In the genomic region with DNA sequence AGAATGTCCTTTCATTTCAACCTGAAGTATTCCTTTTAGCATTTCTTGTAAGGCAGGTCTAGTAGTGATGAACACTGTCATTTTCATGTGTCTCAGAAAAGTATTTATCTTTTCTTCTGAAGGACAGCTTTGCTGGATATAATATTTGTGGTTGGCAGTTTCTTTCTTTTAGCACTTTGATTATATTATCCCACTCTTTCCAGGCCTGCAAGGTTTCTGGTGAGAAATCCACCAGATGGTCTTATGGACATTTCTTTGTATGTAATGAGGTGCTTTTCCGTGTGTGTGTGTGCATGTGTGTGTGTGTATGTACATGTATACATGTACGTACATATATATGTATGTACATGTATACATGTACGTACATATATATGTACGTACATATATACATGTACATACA, we compare ENCODE assay signal across 25 cellular contexts. TPM values are rescaled to one million over a fixed set of nuclear protein-coding genes. Genes with fewer than 3 reads are reported as not detected.
DNase-seq lines count a peak whose midpoint lies in the region; ATAC-seq, FAIRE-seq and TF ChIP-seq lines count a peak whose summit lies in the region.
"Had no signal": no experiment of that assay in that cellular context is flagged by ENCODE, and none has a peak within 500 bp of the region (broad histone marks: within the 10 kb centered on the region; RNA-seq: fewer than 3 reads in every experiment).

No MANE protein-coding gene starts in this region.

- peaks cover 28 to 48% (median 29%) of the 10 kb centered on the region in 3 donors for H3K9me3 Mint-ChIP-seq in T-cell

- H3K79me2 ChIP-seq in OCI-LY7 (ENCODE audit: insufficient read depth, low read depth, low read length) (peaks cover 7% of the 10 kb centered on the region; the same call in 1 of the 2 replicates), GM12878 (ENCODE audit: control insufficient read depth, insufficient read depth, low read length) (peaks cover 46% of the 10 kb centered on the region)

- TF ChIP-seq RAD21 in GM12878 (IDR thresholded peaks at IDR 0.05; ENCODE audit: insufficient read depth, low read depth, low read length) = no peak

- DNase-seq in GM12891 (ENCODE audit: insufficient read length, low spot score) (no peak), OCI-LY7 (ENCODE audit: low spot score) (peak; percentile 7), GM12878 (ENCODE audit: low read depth, low spot score) (no peak), GM19239 (ENCODE audit: insufficient read length, low spot score) (no peak), T-cell (no peak), NCI-H2081 treated with DMSO at 0.1 percent for 48 hours (lab: John Stamatoyannopoulos, UW) (no peak)
- DNase-seq in stimulated activated CD4-positive, alpha-beta T cell treated with anti-CD3 and anti-CD28 coated beads, Interleukin-12 subunit alpha, Interleukin-12 subunit beta, amount 100 ng/mL, for 4 hours = no peak
- DNase-seq: 8988T; ACHN; BE2C; C1 segment of cervical spinal cord; Caco-2; Calu3; CD4-positive, alpha-beta memory T cell; CD4-positive, CD25-positive, alpha-beta regulatory T cell; CD8-positive, alpha-beta memory T cell; DMS79 treated with DMSO at 0.1 percent for 48 hours; GF-D8 had no signal

- ATAC-seq in GM12878 = no peak
- ATAC-seq in T-cell (replicated peaks in 1 of 4) = no peak

- H3K4me3 ChIP-seq in HEK293 (ENCODE audit: low read depth, low read length) = no peak overlapping the region
- no peak overlapping the region for H3K4me3 ChIP-seq in OCI-LY7 (ENCODE audit: low read depth, low read length, poor library complexity, severe bottlenecking)
- no peak overlapping the region for H3K4me3 ChIP-seq in GM12878
- H3K4me3 ChIP-seq: BLaER1 had no signal

- H4K20me1 ChIP-seq in OCI-LY7 (ENCODE audit: insufficient read depth, low read length) (no peaks in the 10 kb centered on the region), GM12878 (ENCODE audit: control insufficient read depth, insufficient read depth) (no peaks in the 10 kb centered on the region)
- H4K20me1 ChIP-seq: BLaER1 had no signal

- CTCF ChIA-PET in HEK293 (lab: Yijun Ruan, JAX) (interaction anchor here (0.7 to 1.8 kb wide), 2 partner anchors 17 to 433 kb away, joined by 3 to 5 read pairs; no protein-coding TSS in a partner anchor), OCI-LY7 (lab: Charles Lee; ENCODE audit: unreplicated experiment) (no interaction called here), GM12878 (lab: Yijun Ruan, JAX) (interaction anchor here (1.4 to 1.5 kb wide), 2 partner anchors 17 to 19 kb away, joined by 4 to 5 read pairs; no protein-coding TSS in a partner anchor), T-cell (lab: Charles Lee) (interaction anchor here in 1 of 2 donors (1.5 kb wide), 1 partner anchor 11 kb away, joined by 3 read pairs; no protein-coding TSS in a partner anchor)

- 93% methylated on average over 4 of the region's 4 CpGs for WGBS in GM12878 (ENCODE audit: insufficient coverage, insufficient replicate concordance, low lambda C conversion rate, missing lambda C conversion rate)

- peaks cover 6% of the 10 kb centered on the region in 2 experiments; a peak in 1 of 3 replicates for H3K36me3 ChIP-seq in HEK293 (ENCODE audit: control insufficient read depth in 2 of 2, insufficient read depth in 1 of 2, low read length in 2 of 2)
- peaks cover 18% of the 10 kb centered on the region for H3K36me3 ChIP-seq in OCI-LY7 (ENCODE audit: insufficient read depth, low read length)
- H3K36me3 ChIP-seq in GM12878 (ENCODE audit: control insufficient read depth in 2 of 2, insufficient read depth in 2 of 2, low read length in 1 of 2) = peaks cover 0 to 3% of the 10 kb centered on the region in 2 experiments; a peak in 2 of 4 replicates
- H3K36me3 ChIP-seq: BE2C had no signal

- H3K27me3 Mint-ChIP-seq in T-cell = no peaks in the 10 kb centered on the region
- H3K27me3 Mint-ChIP-seq: CD4-positive, alpha-beta memory T cell; CD4-positive, CD25-positive, alpha-beta regulatory T cell; CD8-positive, alpha-beta memory T cell had no signal

- H3K9ac ChIP-seq in GM12878 (ENCODE audit: control insufficient read depth, insufficient read depth, low read length) = no peak overlapping the region
- H3K9ac ChIP-seq: BLaER1 had no signal

- SMC1A ChIA-PET in GM12878 (lab: Charles Lee; ENCODE audit: uncharacterized antibody, unreplicated experiment) = interaction anchor here (0.9 to 1.7 kb wide), 2 partner anchors 26 to 487 kb away, joined by 3 to 4 read pairs; a partner anchor contains a TSS

- no TSS peak for BruUV-seq in OCI-LY7 (replicated peaks; lab: Mats Ljungman, UMichigan)
- no TSS peak for BruUV-seq in GM12878 (replicated peaks; lab: Mats Ljungman, UMichigan)

- POLR2A ChIA-PET in HEK293 (lab: Yijun Ruan, JAX) (interaction anchor here (1.1 kb wide), 1 partner anchor 8 kb away, joined by 3 read pairs; no protein-coding TSS in a partner anchor), OCI-LY7 (lab: Charles Lee) (interaction anchor here (0.7 kb wide), 3 partner anchors 12 to 805 kb away, joined by 3 to 4 read pairs (median 3); no protein-coding TSS in a partner anchor), GM12878 (lab: Charles Lee) (no interaction called here), T-cell (lab: Charles Lee) (no interaction called here)

- no peaks in the 10 kb centered on the region; the same call in 1 of the 2 replicates for H3K4me1 ChIP-seq in HEK293 (ENCODE audit: control insufficient read depth, insufficient read depth, low read length)
- peaks cover 3% of the 10 kb centered on the region for H3K4me1 ChIP-seq in OCI-LY7 (ENCODE audit: insufficient read depth, low read length, poor library complexity, severe bottlenecking)
- H3K4me1 ChIP-seq in GM12878 (ENCODE audit: control insufficient read depth, insufficient read depth, low read length) = peaks cover 19% of the 10 kb centered on the region
- H3K4me1 ChIP-seq: BE2C, Caco-2 had no signal

- FAIRE-seq in GM12891 (lab: Jason Lieb, UNC) (peak; percentile 68), GM12878 (lab: Jason Lieb, UNC) (no peak), GM19239 (lab: Jason Lieb, UNC) (no peak)
- FAIRE-seq: A204.1, D721Med, G401.6 had no signal

- TF ChIP-seq EP300 in GM12878 (IDR thresholded peaks at IDR 0.05; ENCODE audit: borderline replicate concordance in 1 of 2, control insufficient read depth in 1 of 2, low read depth in 2 of 2, low read length in 2 of 2) = no peak

- intact Hi-C loops in OCI-LY7 (cut with micrococcal nuclease; ENCODE audit: unreplicated experiment) = no loop called here
- intact Hi-C loops in GM12878 (cut with micrococcal nuclease; ENCODE audit: unreplicated experiment) = no loop called here

- TF ChIP-seq CTCF in HEK293 (tag by site-specific recombination; IDR thresholded peaks at IDR 0.05) = no peak
- no peak for TF ChIP-seq CTCF in OCI-LY7 (conservative IDR thresholded peaks at IDR 0.05; ENCODE audit: low read length)
- TF ChIP-seq CTCF in GM12878 (IDR thresholded peaks at IDR 0.05 in 2 of 3, conservative IDR thresholded peaks at IDR 0.05 in 1 of 3; ENCODE audit: control insufficient read depth in 2 of 3, extremely low read depth in 1 of 3, insufficient read depth in 1 of 3, low read depth in 3 of 3, low read length in 3 of 3) = no peak

- no peak overlapping the region for H3K27ac Mint-ChIP-seq in T-cell
- H3K27ac Mint-ChIP-seq: CD14-positive monocyte; CD4-positive, alpha-beta memory T cell; CD8-positive, alpha-beta memory T cell had no signal

- H3K4me2 ChIP-seq in OCI-LY7 (ENCODE audit: low read length) = no peak overlapping the region
- H3K4me2 ChIP-seq in GM12878 (ENCODE audit: control insufficient read depth, insufficient read depth) = no peak overlapping the region
- H3K4me2 ChIP-seq: BLaER1 had no signal

- no peak overlapping the region for H3K4me3 Mint-ChIP-seq in T-cell
- H3K4me3 Mint-ChIP-seq: CD14-positive monocyte; CD8-positive, alpha-beta memory T cell had no signal

- TF ChIP-seq POLR2A in GM12891 (IDR thresholded peaks at IDR 0.05; ENCODE audit: low read depth, low read length) (no peak), GM12878 (IDR thresholded peaks at IDR 0.05; ENCODE audit: low read depth, low read length) (no peak)

- RAD21 ChIA-PET in GM12878 (lab: Charles Lee; ENCODE audit: unreplicated experiment) = no interaction called here

- no peak overlapping the region for H2AFZ ChIP-seq in OCI-LY7 (ENCODE audit: low read length)
- no peak overlapping the region for H2AFZ ChIP-seq in GM12878 (ENCODE audit: control insufficient read depth, low read depth, low read length)

- H3K9me2 ChIP-seq in OCI-LY7 (ENCODE audit: insufficient read depth, low read length) = no peaks in the 10 kb centered on the region

- H3K36me3 Mint-ChIP-seq in T-cell = peaks cover 73% of the 10 kb centered on the region

- in situ Hi-C loops in GM12878 (cut with MboI) = loop anchor here (25.0 kb wide), 1 partner anchor 1125 kb away; a partner anchor contains a TSS

- no peak overlapping the region for H3K27ac ChIP-seq in HEK293 (ENCODE audit: extremely low read depth, low read depth, low read length)
- no peak overlapping the region for H3K27ac ChIP-seq in OCI-LY7 (ENCODE audit: low read depth, low read length, poor library complexity, severe bottlenecking)
- no peak overlapping the region for H3K27ac ChIP-seq in GM12878 (ENCODE audit: control insufficient read depth, insufficient read depth)
- H3K27ac ChIP-seq: BLaER1 had no signal

- H3K27me3 ChIP-seq in GM12878 (replicated peaks in 1 of 2; ENCODE audit: control insufficient read depth in 2 of 2, insufficient read depth in 2 of 2, low read length in 1 of 2) = no peaks in the 10 kb centered on the region
- H3K27me3 ChIP-seq: BE2C, BLaER1 had no signal

- peaks cover 3% of the 10 kb centered on the region; the same call in 1 of the 2 replicates for H3K9me3 ChIP-seq in HEK293 (ENCODE audit: control insufficient read depth, insufficient read depth, low read depth, low read length)
- H3K9me3 ChIP-seq in OCI-LY7 (ENCODE audit: low read length) = peaks cover 35% of the 10 kb centered on the region; the same call in 1 of the 2 replicates
- H3K9me3 ChIP-seq in GM12878 (replicated peaks; ENCODE audit: control insufficient read depth, insufficient read depth, low read length) = peaks cover 19% of the 10 kb centered on the region
- H3K9me3 ChIP-seq: BE2C, Caco-2 had no signal

- H3K4me1 Mint-ChIP-seq in T-cell = peaks cover 41 to 66% (median 56%) of the 10 kb centered on the region in 3 donors

RNA-seq across cellular contexts. Expression of a gene that starts 7.3 kb away (rescaled TPM):
- 15.2 TPM for polyA plus RNA-seq in GM12891 (2012; ENCODE audit: low read depth, missing spikeins)
- total RNA-seq in OCI-LY7 (2014; rRNA removed; shearing (Covaris generic)) = 16.5 and 17.4 TPM in 2 replicates
- total RNA-seq in OCI-LY7 (2022) = 14.8 TPM in 2 replicates
- 21.0 and 23.4 TPM in 2 replicates for total RNA-seq in GM12878 (2013; cell fraction: nucleolus; rRNA removed)
- 29.8 and 30.6 TPM in 2 replicates for total RNA-seq in GM12878 (2014; rRNA removed)
- 33.0 and 34.5 TPM in 2 replicates for total RNA-seq in GM12878 (2014; rRNA removed; fragmentation: Illumina TruSeq; extraction: Trizol)
- 25.5 and 25.6 TPM in 2 replicates for total RNA-seq in GM12878 (2021)
- polyA plus RNA-seq in GM12878 (2011; ENCODE audit: low read depth) = 23.5 TPM
- polyA plus RNA-seq in GM12878 (2011; rRNA removed) = 34.4 and 35.9 TPM in 2 replicates
- polyA plus RNA-seq in GM12878 (2011; cell fraction: cytosol; rRNA removed) = 17.7 and 20.3 TPM in 2 replicates
- 19.4 and 20.4 TPM in 2 replicates for polyA plus RNA-seq in GM12878 (2011; cell fraction: nucleus; rRNA removed)
- 16.3 and 23.4 TPM in 2 replicates for polyA plus RNA-seq in GM12878 (2012)
- polyA plus RNA-seq in GM12878 (2014; fragmentation: Illumina TruSeq; extraction: Trizol) = 34.0 and 41.3 TPM in 2 replicates
- 10 to 100 TPM; 27.0 to 29.9 TPM for polyA plus RNA-seq in GM12878 (2014; fragmentation: Nextera tagmentation; extraction: Ambion mirVana)
- 26.3 and 27.5 TPM in 2 replicates for polyA plus RNA-seq in GM12878 (2014; rRNA removed)
- polyA plus RNA-seq in GM12878 (2016; fragmentation: Nextera tagmentation; extraction: Ambion mirVana) = 10 to 100 TPM; 23.7 to 25.4 TPM
- 16.9 and 24.1 TPM in 2 replicates for polyA minus RNA-seq in GM12878 (2011; rRNA and poly(A)+ RNA removed)
- 6.8 and 10.7 TPM in 2 replicates for polyA minus RNA-seq in GM12878 (2011; cell fraction: cytosol; rRNA and poly(A)+ RNA removed)
- 6.0 and 7.9 TPM in 2 replicates for polyA minus RNA-seq in GM12878 (2011; cell fraction: nucleus; rRNA and poly(A)+ RNA removed)
- 10 to 100 TPM in 4 of 5 donors, 1 to 10 TPM in 1; 9.7 to 15.9 (median 13.9) TPM for total RNA-seq in T-cell

RNA-seq across cellular contexts. Expression of a gene that starts 23.2 kb away (rescaled TPM):
- not detected for polyA plus RNA-seq in GM12891 (2012; ENCODE audit: low read depth, missing spikeins)
- not detected in 2 replicates for total RNA-seq in OCI-LY7 (2014; rRNA removed; shearing (Covaris generic))
- total RNA-seq in OCI-LY7 (2022) (not detected in 2 replicates), GM12878 (2014; rRNA removed) (not detected in 2 replicates), GM12878 (2014; rRNA removed; fragmentation: Illumina TruSeq; extraction: Trizol) (not detected in 2 replicates), GM12878 (2021) (not detected in 2 replicates), T-cell (not detected)
- not detected in 2 replicates for total RNA-seq in GM12878 (2013; cell fraction: nucleolus; rRNA removed)
- not detected for polyA plus RNA-seq in GM12878 (2011; ENCODE audit: low read depth)
- polyA plus RNA-seq in GM12878 (2011; rRNA removed) (not detected in 2 replicates), GM12878 (2014; fragmentation: Illumina TruSeq; extraction: Trizol) (not detected in 2 replicates), GM12878 (2014; fragmentation: Nextera tagmentation; extraction: Ambion mirVana) (not detected), GM12878 (2014; rRNA removed) (not detected in 2 replicates), GM12878 (2016; fragmentation: Nextera tagmentation; extraction: Ambion mirVana) (not detected)
- not detected in 2 replicates for polyA plus RNA-seq in GM12878 (2011; cell fraction: cytosol; rRNA removed)
- polyA plus RNA-seq in GM12878 (2011; cell fraction: nucleus; rRNA removed) = not detected in 2 replicates
- polyA plus RNA-seq in GM12878 (2012) = not detected in 2 replicates
- polyA minus RNA-seq in GM12878 (2011; rRNA and poly(A)+ RNA removed) = not detected in 2 replicates
- polyA minus RNA-seq in GM12878 (2011; cell fraction: cytosol; rRNA and poly(A)+ RNA removed) = not detected in 2 replicates
- not detected in 2 replicates for polyA minus RNA-seq in GM12878 (2011; cell fraction: nucleus; rRNA and poly(A)+ RNA removed)
- total RNA-seq: Calu3; CD4-positive, alpha-beta memory T cell; CD4-positive, CD25-positive, alpha-beta regulatory T cell; CD8-positive, alpha-beta memory T cell had no signal
- polyA plus RNA-seq: AG04450; CD14-positive monocyte; CD4-positive, alpha-beta memory T cell; CD4-positive, CD25-positive, alpha-beta regulatory T cell; CD8-positive, alpha-beta memory T cell had no signal

Comparison
In these comparisons a context has a peak if more than half of its experiments do, and no peak if none do; other contexts are left out.
1. POLR2A ChIA-PET loops: an anchor here in HEK293 (1.1 kb wide) and OCI-LY7 (0.7 kb wide); none called in GM12878 and T-cell.